ENCODE assay signal across 8 cellular contexts in genomic region chr17:3754458-3755334, GRCh38. TPM values are rescaled to one million over a fixed set of nuclear protein-coding genes. Genes with fewer than 3 reads are reported as not detected.
DNase-seq lines count a peak whose midpoint lies in the region; ATAC-seq, FAIRE-seq and TF ChIP-seq lines count a peak whose summit lies in the region.

No MANE protein-coding gene starts in this region.

- intact Hi-C loops in natural killer cell (cut with micrococcal nuclease) = no loop called here

- peak overlapping the region; percentile 90 for H3K4me2 ChIP-seq in BLaER1

- no peak for TF ChIP-seq POLR2A in tibial nerve (IDR thresholded peaks at IDR 0.05)

- H3K27me3 ChIP-seq in BLaER1 (no peaks in the 10 kb centered on the region), tibial nerve (peaks cover 0 to 28% of the 10 kb centered on the region in 2 donors)

- WGBS in tibial nerve, 2 donors = 8 to 15% methylated on average over 28 to 37 of the region's 56 CpGs

- ATAC-seq in natural killer cell = peak; percentile 96 to 98 (median 96)

- H3K27ac Mint-ChIP-seq in natural killer cell (peak overlapping the region; percentile 50 to 83), type B pancreatic cell (peak overlapping the region; percentile 75)

- no peaks in the 10 kb centered on the region for H3K36me3 ChIP-seq in BLaER1
- H3K36me3 ChIP-seq in tibial nerve = no peaks in the 10 kb centered on the region

- H3K9me3 Mint-ChIP-seq in natural killer cell (no peaks in the 10 kb centered on the region), type B pancreatic cell (peaks cover 2% of the 10 kb centered on the region)

- no peak for TF ChIP-seq EP300 in tibial nerve (IDR thresholded peaks at IDR 0.05)

- H3K4me3 Mint-ChIP-seq in natural killer cell (peak overlapping the region; percentile 68), type B pancreatic cell (peak overlapping the region; percentile 72)

- H4K20me1 ChIP-seq in BLaER1 = no peaks in the 10 kb centered on the region

- H3K4me1 Mint-ChIP-seq in natural killer cell (peaks cover 2 to 29% of the 10 kb centered on the region in 2 donors), type B pancreatic cell (ENCODE audit: unreplicated experiment) (no peaks in the 10 kb centered on the region)

- H3K27ac ChIP-seq in BLaER1 (no peak overlapping the region), tibial nerve (peak overlapping the region in 1 of 4 donors; percentile 66)

- H3K27me3 Mint-ChIP-seq in natural killer cell (ENCODE audit: low read depth in 2 of 2) (no peaks in the 10 kb centered on the region), type B pancreatic cell (no peaks in the 10 kb centered on the region)

- TF ChIP-seq CTCF in natural killer cell (IDR thresholded peaks at IDR 0.05) (no peak), type B pancreatic cell (conservative IDR thresholded peaks at IDR 0.05) (no peak), tibial nerve (IDR thresholded peaks at IDR 0.05) (no peak)

- DNase-seq in LoVo (ENCODE audit: low spot score) (peak; percentile 95), natural killer cell (peak; percentile 72), type B pancreatic cell (ENCODE audit: extremely low spot score, unreplicated experiment) (peak; percentile 90), tibial nerve (ENCODE audit: low spot score in 2 of 2) (no peak), urothelium cell line (ENCODE audit: low spot score) (no peak)
- DNase-seq in activated CD4-positive, alpha-beta T cell treated with anti-CD3 and anti-CD28 coated beads for 24 hours (ENCODE audit: low read depth in 2 of 2) = peak; percentile 43 to 52
- DNase-seq in effector CD8-positive, alpha-beta T cell (lab: John Stamatoyannopoulos, UW) = peak; percentile 80

- H3K36me3 Mint-ChIP-seq in natural killer cell (no peaks in the 10 kb centered on the region), type B pancreatic cell (no peaks in the 10 kb centered on the region)

- FAIRE-seq in urothelium cell line (lab: Jason Lieb, UNC) = no peak

- H3K9ac ChIP-seq in BLaER1 = no peak overlapping the region

- peaks cover 7% of the 10 kb centered on the region for H3K9me3 ChIP-seq in BLaER1
- peaks cover 0 to 7% (median 0%) of the 10 kb centered on the region in 4 donors for H3K9me3 ChIP-seq in tibial nerve

- H3K4me1 ChIP-seq in BLaER1 = peaks cover 79% of the 10 kb centered on the region
- peaks cover 0 to 9% (median 0%) of the 10 kb centered on the region in 4 donors for H3K4me1 ChIP-seq in tibial nerve

- peak overlapping the region; percentile 50 for H3K4me3 ChIP-seq in BLaER1
- H3K4me3 ChIP-seq in tibial nerve = peak overlapping the region in 1 of 4 donors; percentile 31

RNA-seq across cellular contexts. Expression of gene HASPIN, which starts 31.0 kb away (rescaled TPM):
- total RNA-seq in natural killer cell = under 1 TPM; 0.33 to 0.79 (median 0.70) TPM
- total RNA-seq in type B pancreatic cell (ENCODE audit: low replicate concordance) = 5.2 and 13.1 TPM in 2 replicates
- total RNA-seq in tibial nerve = under 1 TPM in 1 of 4 donors, not detected in 3; 0.21 TPM

RNA-seq across cellular contexts. Expression of gene ITGAE, which starts 46.3 kb away (rescaled TPM):
- 10 to 100 TPM; 12.8 to 13.8 (median 13.8) TPM for total RNA-seq in natural killer cell
- total RNA-seq in type B pancreatic cell (ENCODE audit: low replicate concordance) = 21.0 and 28.8 TPM in 2 replicates
- total RNA-seq in tibial nerve = 10 to 100 TPM; 11.1 to 17.5 (median 13.4) TPM

RNA-seq across cellular contexts. Expression of gene P2RX5, which starts 58.7 kb away (rescaled TPM):
- total RNA-seq in natural killer cell (10 to 100 TPM in 1 of 3 donors, 1 to 10 TPM in 2; 7.8 to 15.4 (median 9.2) TPM), type B pancreatic cell (ENCODE audit: low replicate concordance) (0.69 and 1.3 TPM in 2 replicates), tibial nerve (under 1 TPM in 1 of 4 donors, not detected in 3; 0.42 TPM)

Comparison
In these comparisons a context has a peak if more than half of its experiments do, and no peak if none do; other contexts are left out.
1. DNase-seq: peak in LoVo (single experiment), activated CD4-positive, alpha-beta T cell treated with anti-CD3 and anti-CD28 coated beads for 24 hours (2 of 2), effector CD8-positive, alpha-beta T cell (single experiment), natural killer cell (single experiment) and type B pancreatic cell (single experiment); none in tibial nerve (0 of 2) and urothelium cell line (single experiment).